In genomic region chr6:20403080-20403765, GRCh38 we compare ENCODE assay signal across 1 cellular context.
TF ChIP-seq lines count a peak whose summit lies in the region.

No MANE protein-coding gene starts in this region.

TF ChIP-seq in HCT116, 20 proteins besides CTCF, POLR2A, EP300 and RAD21 (continued from another document):
- TF ChIP-seq, protein P1, sequence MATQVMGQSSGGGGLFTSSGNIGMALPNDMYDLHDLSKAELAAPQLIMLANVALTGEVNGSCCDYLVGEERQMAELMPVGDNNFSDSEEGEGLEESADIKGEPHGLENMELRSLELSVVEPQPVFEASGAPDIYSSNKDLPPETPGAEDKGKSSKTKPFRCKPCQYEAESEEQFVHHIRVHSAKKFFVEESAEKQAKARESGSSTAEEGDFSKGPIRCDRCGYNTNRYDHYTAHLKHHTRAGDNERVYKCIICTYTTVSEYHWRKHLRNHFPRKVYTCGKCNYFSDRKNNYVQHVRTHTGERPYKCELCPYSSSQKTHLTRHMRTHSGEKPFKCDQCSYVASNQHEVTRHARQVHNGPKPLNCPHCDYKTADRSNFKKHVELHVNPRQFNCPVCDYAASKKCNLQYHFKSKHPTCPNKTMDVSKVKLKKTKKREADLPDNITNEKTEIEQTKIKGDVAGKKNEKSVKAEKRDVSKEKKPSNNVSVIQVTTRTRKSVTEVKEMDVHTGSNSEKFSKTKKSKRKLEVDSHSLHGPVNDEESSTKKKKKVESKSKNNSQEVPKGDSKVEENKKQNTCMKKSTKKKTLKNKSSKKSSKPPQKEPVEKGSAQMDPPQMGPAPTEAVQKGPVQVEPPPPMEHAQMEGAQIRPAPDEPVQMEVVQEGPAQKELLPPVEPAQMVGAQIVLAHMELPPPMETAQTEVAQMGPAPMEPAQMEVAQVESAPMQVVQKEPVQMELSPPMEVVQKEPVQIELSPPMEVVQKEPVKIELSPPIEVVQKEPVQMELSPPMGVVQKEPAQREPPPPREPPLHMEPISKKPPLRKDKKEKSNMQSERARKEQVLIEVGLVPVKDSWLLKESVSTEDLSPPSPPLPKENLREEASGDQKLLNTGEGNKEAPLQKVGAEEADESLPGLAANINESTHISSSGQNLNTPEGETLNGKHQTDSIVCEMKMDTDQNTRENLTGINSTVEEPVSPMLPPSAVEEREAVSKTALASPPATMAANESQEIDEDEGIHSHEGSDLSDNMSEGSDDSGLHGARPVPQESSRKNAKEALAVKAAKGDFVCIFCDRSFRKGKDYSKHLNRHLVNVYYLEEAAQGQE (IDR thresholded peaks at IDR 0.05; ENCODE audit: low read depth) = no peak
- TF ChIP-seq ZFX (IDR thresholded peaks at IDR 0.05) = peak; percentile 83
- peak; percentile 18 for TF ChIP-seq TCF7L2 (IDR thresholded peaks at IDR 0.05; ENCODE audit: borderline replicate concordance, extremely low read depth, insufficient read depth, insufficient read length)
- TF ChIP-seq SIN3A (IDR thresholded peaks at IDR 0.05; ENCODE audit: low read depth) = no peak
